24 cellular contexts compared by ENCODE assay signal in genomic region chr6:15303162-15303919, GRCh38. TPM values are rescaled to one million over a fixed set of nuclear protein-coding genes. Genes with fewer than 3 reads are reported as not detected.
DNase-seq lines count a peak whose midpoint lies in the region; ATAC-seq, FAIRE-seq and TF ChIP-seq lines count a peak whose summit lies in the region.
"Had no signal": no experiment of that assay in that cellular context is flagged by ENCODE, and none has a peak within 500 bp of the region (broad histone marks: within the 10 kb centered on the region; RNA-seq: fewer than 3 reads in every experiment).

No MANE protein-coding gene starts in this region.

- H3K27me3 ChIP-seq in GM12878 (replicated peaks in 1 of 2; ENCODE audit: control insufficient read depth in 2 of 2, insufficient read depth in 2 of 2, low read length in 1 of 2): no peaks in the 10 kb centered on the region
- H3K27me3 ChIP-seq: ovary, testis had no signal

- no peak for TF ChIP-seq CTCF in GM12878 (IDR thresholded peaks at IDR 0.05 in 2 of 3, conservative IDR thresholded peaks at IDR 0.05 in 1 of 3; ENCODE audit: control insufficient read depth in 2 of 3, extremely low read depth in 1 of 3, insufficient read depth in 1 of 3, low read depth in 3 of 3, low read length in 3 of 3)
- no peak for TF ChIP-seq CTCF in CD14-positive monocyte (IDR thresholded peaks at IDR 0.05)

- no peak for ATAC-seq in activated naive CD8-positive, alpha-beta T cell treated with anti-CD3 and anti-CD28 coated beads, Interleukin-2, amount 10 ng/mL, durations not matched to agents 7 days and 5 days (ENCODE audit: low read depth)
- no peak for ATAC-seq in activated naive CD8-positive, alpha-beta T cell treated with anti-CD3 and anti-CD28 coated beads, Interleukin-2, amount 50 U/mL, for 24 hours
- ATAC-seq in GM12878 (no peak), HG02678 (IDR thresholded peaks at IDR 0.05; ENCODE audit: unreplicated experiment) (no peak)
- no peak for ATAC-seq in naive thymus-derived CD8-positive, alpha-beta T cell
- ATAC-seq: activated CD4-positive, CD25-positive, alpha-beta regulatory T cell treated with anti-CD3 and anti-CD28 coated beads, Interleukin-2, amount 50 U/mL, for 24 hours; sciatic nerve had no signal

- H3K36me3 ChIP-seq in GM12878 (ENCODE audit: control insufficient read depth in 2 of 2, insufficient read depth in 2 of 2, low read length in 1 of 2): no peaks in the 10 kb centered on the region; a peak in 1 of 4 replicates
- H3K36me3 ChIP-seq: ovary had no signal

- no peaks in the 10 kb centered on the region for H3K9me3 ChIP-seq in GM12878 (replicated peaks; ENCODE audit: control insufficient read depth, insufficient read depth, low read length)
- H3K9me3 ChIP-seq: ovary, testis had no signal

- intact Hi-C loops in GM12878 (cut with micrococcal nuclease; ENCODE audit: unreplicated experiment): loop anchor here (5.0 kb wide), 1 partner anchor 36 kb away; no protein-coding TSS in a partner anchor
- intact Hi-C loops in CD14-positive monocyte (cut with micrococcal nuclease): loop anchor here in 1 of 2 donors (10.0 kb wide), 1 partner anchor 51 kb away; no protein-coding TSS in a partner anchor

- peaks cover 3% of the 10 kb centered on the region for H3K36me3 Mint-ChIP-seq in activated naive CD8-positive, alpha-beta T cell treated with anti-CD3 and anti-CD28 coated beads, Interleukin-2, amount 10 ng/mL, durations not matched to agents 7 days and 5 days
- H3K36me3 Mint-ChIP-seq in activated naive CD8-positive, alpha-beta T cell treated with anti-CD3 and anti-CD28 coated beads, Interleukin-2, amount 50 U/mL, for 24 hours (ENCODE audit: low read depth): peaks cover 11% of the 10 kb centered on the region
- peaks cover 0 to 9% (median 0%) of the 10 kb centered on the region in 3 donors for H3K36me3 Mint-ChIP-seq in naive thymus-derived CD8-positive, alpha-beta T cell
- peaks cover 24 to 33% of the 10 kb centered on the region in 2 donors for H3K36me3 Mint-ChIP-seq in CD14-positive monocyte

- H3K4me1 ChIP-seq in GM12878 (ENCODE audit: control insufficient read depth, insufficient read depth, low read length): peaks cover 74% of the 10 kb centered on the region

- POLR2A ChIA-PET in activated naive CD8-positive, alpha-beta T cell treated with anti-CD3 and anti-CD28 coated beads, Interleukin-2, amount 10 ng/mL, durations not matched to agents 7 days and 5 days (lab: Charles Lee): interaction anchor here (1.5 kb wide), 1 partner anchor 132 kb away, joined by 4 read pairs; no protein-coding TSS in a partner anchor
- POLR2A ChIA-PET in GM12878 (lab: Charles Lee): interaction anchor here (1.0 to 2.1 kb wide), 4 partner anchors 19 to 50 kb away, joined by 3 to 9 read pairs (median 5); no protein-coding TSS in a partner anchor
- POLR2A ChIA-PET in naive thymus-derived CD8-positive, alpha-beta T cell (lab: Charles Lee): no interaction called here

- in situ Hi-C loops in GM12878 (cut with MboI): no loop called here

- H3K4me2 ChIP-seq in GM12878 (ENCODE audit: control insufficient read depth, insufficient read depth): peak overlapping the region; percentile 7; the same call in 1 of the 2 replicates

- no peaks in the 10 kb centered on the region for H3K9me3 Mint-ChIP-seq in activated naive CD8-positive, alpha-beta T cell treated with anti-CD3 and anti-CD28 coated beads, Interleukin-2, amount 10 ng/mL, durations not matched to agents 7 days and 5 days
- no peaks in the 10 kb centered on the region for H3K9me3 Mint-ChIP-seq in activated naive CD8-positive, alpha-beta T cell treated with anti-CD3 and anti-CD28 coated beads, Interleukin-2, amount 50 U/mL, for 24 hours
- no peaks in the 10 kb centered on the region for H3K9me3 Mint-ChIP-seq in naive thymus-derived CD8-positive, alpha-beta T cell
- no peaks in the 10 kb centered on the region for H3K9me3 Mint-ChIP-seq in CD14-positive monocyte
- H3K9me3 Mint-ChIP-seq: CD4-positive, alpha-beta memory T cell; H9 had no signal

- H3K79me2 ChIP-seq in GM12878 (ENCODE audit: control insufficient read depth, insufficient read depth, low read length): peaks cover 96% of the 10 kb centered on the region

- no peaks in the 10 kb centered on the region for H4K20me1 ChIP-seq in GM12878 (ENCODE audit: control insufficient read depth, insufficient read depth)

- RAD21 ChIA-PET in GM12878 (lab: Charles Lee; ENCODE audit: unreplicated experiment): interaction anchor here (1.0 to 5.5 kb wide), 7 partner anchors 15 to 87 kb away, joined by 3 to 59 read pairs (median 28); no protein-coding TSS in a partner anchor

- H3K4me1 Mint-ChIP-seq in activated naive CD8-positive, alpha-beta T cell treated with anti-CD3 and anti-CD28 coated beads, Interleukin-2, amount 10 ng/mL, durations not matched to agents 7 days and 5 days: peaks cover 69% of the 10 kb centered on the region
- peaks cover 91% of the 10 kb centered on the region for H3K4me1 Mint-ChIP-seq in activated naive CD8-positive, alpha-beta T cell treated with anti-CD3 and anti-CD28 coated beads, Interleukin-2, amount 50 U/mL, for 24 hours
- peaks cover 46 to 88% (median 78%) of the 10 kb centered on the region in 4 donors for H3K4me1 Mint-ChIP-seq in naive thymus-derived CD8-positive, alpha-beta T cell
- peaks cover 89% of the 10 kb centered on the region for H3K4me1 Mint-ChIP-seq in CD14-positive monocyte

- 91% methylated on average over 7 of the region's 7 CpGs for WGBS in GM12878 (ENCODE audit: insufficient coverage, insufficient replicate concordance, low lambda C conversion rate, missing lambda C conversion rate)

- FAIRE-seq in GM12878 (lab: Jason Lieb, UNC): no peak
- FAIRE-seq: keratinocyte had no signal

- BruUV-seq in GM12878 (replicated peaks; lab: Mats Ljungman, UMichigan): no TSS peak

- TF ChIP-seq RAD21 in GM12878 (IDR thresholded peaks at IDR 0.05; ENCODE audit: insufficient read depth, low read depth, low read length): no peak

- no peak for TF ChIP-seq POLR2A in GM12878 (IDR thresholded peaks at IDR 0.05; ENCODE audit: low read depth, low read length)

- CTCF ChIA-PET in GM12878 (lab: Yijun Ruan, JAX): interaction anchor here (0.6 to 1.1 kb wide), 4 partner anchors 18 to 67 kb away, joined by 3 to 4 read pairs (median 4); no protein-coding TSS in a partner anchor

- H3K27ac Mint-ChIP-seq in activated naive CD8-positive, alpha-beta T cell treated with anti-CD3 and anti-CD28 coated beads, Interleukin-2, amount 10 ng/mL, durations not matched to agents 7 days and 5 days: peak overlapping the region; percentile 7
- no peak overlapping the region for H3K27ac Mint-ChIP-seq in activated naive CD8-positive, alpha-beta T cell treated with anti-CD3 and anti-CD28 coated beads, Interleukin-2, amount 50 U/mL, for 24 hours
- peak overlapping the region in 6 of 10 donors; percentile 2 to 67 (median 35) for H3K27ac Mint-ChIP-seq in naive thymus-derived CD8-positive, alpha-beta T cell
- H3K27ac Mint-ChIP-seq in CD14-positive monocyte: peak overlapping the region in 2 of 7 donors; percentile 6 to 30
- H3K27ac Mint-ChIP-seq: CD4-positive, alpha-beta memory T cell had no signal

- H2AFZ ChIP-seq in GM12878 (ENCODE audit: control insufficient read depth, low read depth, low read length): no peak overlapping the region

- no peak overlapping the region for H3K9ac ChIP-seq in GM12878 (ENCODE audit: control insufficient read depth, insufficient read depth, low read length)

- TF ChIP-seq EP300 in GM12878 (IDR thresholded peaks at IDR 0.05; ENCODE audit: borderline replicate concordance in 1 of 2, control insufficient read depth in 1 of 2, low read depth in 2 of 2, low read length in 2 of 2): no peak

- SMC1A ChIA-PET in GM12878 (lab: Charles Lee; ENCODE audit: uncharacterized antibody, unreplicated experiment): interaction anchor here (0.9 to 20.9 kb wide), 10 partner anchors 10 to 136 kb away, joined by 3 to 301 read pairs (median 10); no protein-coding TSS in a partner anchor

- DNase-seq in activated naive CD8-positive, alpha-beta T cell treated with anti-CD3 and anti-CD28 coated beads, Interleukin-2, amount 10 ng/mL, durations not matched to agents 7 days and 5 days: no peak
- DNase-seq in activated naive CD8-positive, alpha-beta T cell treated with anti-CD3 and anti-CD28 coated beads, Interleukin-2, amount 50 U/mL, for 24 hours: no peak
- DNase-seq in GM12878 (ENCODE audit: low read depth, low spot score) (no peak), CD14-positive monocyte (ENCODE audit: low spot score) (no peak), NCI-H2081 treated with DMSO at 0.1 percent for 48 hours (lab: John Stamatoyannopoulos, UW) (no peak), NCI-H69 (lab: John Stamatoyannopoulos, UW) (no peak)
- DNase-seq in naive thymus-derived CD8-positive, alpha-beta T cell: no peak
- DNase-seq: activated effector memory CD4-positive, alpha-beta T cell treated with Interleukin-2 at 50 U/mL for 16 hours; amygdala; CD4-positive, alpha-beta memory T cell; dermis blood vessel endothelial cell; DMS153; foreskin melanocyte; H9; KG1; NCI-H187; NCI-H2227 treated with DMSO at 0.1 percent for 48 hours; ovary; testis had no signal

- H3K4me3 ChIP-seq in GM12878: no peak overlapping the region
- H3K4me3 ChIP-seq: ovary, SK-N-MC, testis had no signal

- 0 out of 2 replicates have a peak overlapping the region, but pooled peaks have one; percentile 15 for H3K27ac ChIP-seq in GM12878 (ENCODE audit: control insufficient read depth, insufficient read depth)
- H3K27ac ChIP-seq: ovary, SK-N-MC, testis had no signal

- no peaks in the 10 kb centered on the region for H3K27me3 Mint-ChIP-seq in activated naive CD8-positive, alpha-beta T cell treated with anti-CD3 and anti-CD28 coated beads, Interleukin-2, amount 10 ng/mL, durations not matched to agents 7 days and 5 days
- no peaks in the 10 kb centered on the region for H3K27me3 Mint-ChIP-seq in activated naive CD8-positive, alpha-beta T cell treated with anti-CD3 and anti-CD28 coated beads, Interleukin-2, amount 50 U/mL, for 24 hours
- H3K27me3 Mint-ChIP-seq in naive thymus-derived CD8-positive, alpha-beta T cell: no peaks in the 10 kb centered on the region
- no peaks in the 10 kb centered on the region for H3K27me3 Mint-ChIP-seq in CD14-positive monocyte (ENCODE audit: low read depth in 3 of 3)
- H3K27me3 Mint-ChIP-seq: CD4-positive, alpha-beta memory T cell had no signal

- H3K4me3 Mint-ChIP-seq in activated naive CD8-positive, alpha-beta T cell treated with anti-CD3 and anti-CD28 coated beads, Interleukin-2, amount 10 ng/mL, durations not matched to agents 7 days and 5 days: no peak overlapping the region
- no peak overlapping the region for H3K4me3 Mint-ChIP-seq in activated naive CD8-positive, alpha-beta T cell treated with anti-CD3 and anti-CD28 coated beads, Interleukin-2, amount 50 U/mL, for 24 hours
- H3K4me3 Mint-ChIP-seq in naive thymus-derived CD8-positive, alpha-beta T cell: no peak overlapping the region
- no peak overlapping the region for H3K4me3 Mint-ChIP-seq in CD14-positive monocyte
- H3K4me3 Mint-ChIP-seq: CD4-positive, alpha-beta memory T cell; H9 had no signal

RNA-seq across cellular contexts. Expression of gene JARID2, which starts 57.5 kb away (rescaled TPM):
- total RNA-seq in activated naive CD8-positive, alpha-beta T cell treated with anti-CD3 and anti-CD28 coated beads, Interleukin-2, amount 10 ng/mL, durations not matched to agents 7 days and 5 days: 10 to 100 TPM; 30.0 to 31.5 TPM
- 86.6 and 96.7 TPM in 2 replicates for total RNA-seq in GM12878 (2013; cell fraction: nucleolus; rRNA removed)
- total RNA-seq in GM12878 (2014; rRNA removed): 11.2 and 11.8 TPM in 2 replicates
- total RNA-seq in GM12878 (2014; rRNA removed; fragmentation: Illumina TruSeq; extraction: Trizol): 12.4 and 13.4 TPM in 2 replicates
- total RNA-seq in GM12878 (2021): 19.7 and 21.1 TPM in 2 replicates
- 5.4 TPM for polyA plus RNA-seq in GM12878 (2011; ENCODE audit: low read depth)
- polyA plus RNA-seq in GM12878 (2011; rRNA removed): 17.9 and 21.6 TPM in 2 replicates
- polyA plus RNA-seq in GM12878 (2011; cell fraction: cytosol; rRNA removed): 20.8 and 21.1 TPM in 2 replicates
- 42.4 and 49.0 TPM in 2 replicates for polyA plus RNA-seq in GM12878 (2011; cell fraction: nucleus; rRNA removed)
- 11.3 and 12.0 TPM in 2 replicates for polyA plus RNA-seq in GM12878 (2012)
- polyA plus RNA-seq in GM12878 (2014; fragmentation: Illumina TruSeq; extraction: Trizol): 13.7 and 14.6 TPM in 2 replicates
- 1 to 10 TPM; 4.2 to 5.2 TPM for polyA plus RNA-seq in GM12878 (2014; fragmentation: Nextera tagmentation; extraction: Ambion mirVana)
- 12.2 and 12.7 TPM in 2 replicates for polyA plus RNA-seq in GM12878 (2014; rRNA removed)
- polyA plus RNA-seq in GM12878 (2016; fragmentation: Nextera tagmentation; extraction: Ambion mirVana): 1 to 10 TPM; 5.9 to 7.4 TPM
- 33.6 and 37.9 TPM in 2 replicates for polyA minus RNA-seq in GM12878 (2011; rRNA and poly(A)+ RNA removed)
- 12.0 and 16.0 TPM in 2 replicates for polyA minus RNA-seq in GM12878 (2011; cell fraction: cytosol; rRNA and poly(A)+ RNA removed)
- 29.5 and 42.3 TPM in 2 replicates for polyA minus RNA-seq in GM12878 (2011; cell fraction: nucleus; rRNA and poly(A)+ RNA removed)
- 10 to 100 TPM; 23.0 to 23.5 TPM for total RNA-seq in naive thymus-derived CD8-positive, alpha-beta T cell
- 10 to 100 TPM in 2 of 3 donors, 1 to 10 TPM in 1; 7.6 to 11.8 (median 10.1) TPM for polyA plus RNA-seq in naive thymus-derived CD8-positive, alpha-beta T cell
- polyA plus RNA-seq in CD14-positive monocyte: 10 to 100 TPM in 1 of 2 donors, 1 to 10 TPM in 1; 6.8 to 12.5 TPM
